In the genomic region with DNA sequence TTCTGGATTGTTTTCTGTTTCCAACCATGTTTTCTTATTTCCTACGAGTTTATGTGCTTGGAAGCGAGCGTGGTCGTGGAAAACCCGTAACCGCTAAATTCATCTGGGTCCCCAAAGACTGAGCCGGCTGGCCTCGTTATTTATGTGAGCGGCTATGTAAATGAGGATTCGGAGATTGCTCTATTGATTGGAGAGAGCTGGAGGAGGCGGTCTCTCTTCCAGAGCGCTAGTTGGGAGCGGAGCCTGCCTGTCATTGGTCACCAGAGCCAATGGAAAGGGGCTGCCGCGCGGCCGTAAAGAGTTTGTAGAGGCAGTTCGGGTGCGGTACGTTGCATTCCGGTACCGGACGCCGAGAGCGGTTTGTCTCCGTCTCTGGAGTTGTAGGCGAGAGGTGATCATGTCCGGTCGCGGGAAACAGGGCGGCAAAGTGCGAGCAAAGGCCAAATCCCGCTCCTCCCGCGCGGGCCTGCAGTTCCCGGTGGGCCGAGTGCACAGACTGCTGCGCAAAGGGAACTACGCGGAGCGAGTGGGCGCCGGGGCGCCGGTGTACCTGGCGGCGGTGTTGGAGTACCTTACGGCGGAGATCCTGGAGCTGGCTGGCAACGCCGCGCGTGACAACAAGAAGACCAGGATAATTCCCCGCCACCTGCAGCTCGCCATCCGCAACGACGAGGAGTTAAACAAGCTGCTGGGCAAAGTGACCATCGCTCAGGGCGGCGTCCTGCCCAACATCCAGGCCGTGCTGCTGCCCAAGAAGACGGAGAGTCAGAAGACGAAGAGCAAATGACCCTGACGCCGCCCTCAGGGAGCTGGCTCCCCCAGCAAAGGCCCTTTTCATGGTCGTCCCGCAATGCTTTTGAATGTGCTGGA, we compare ENCODE assay signal across 1 cellular context.
TF ChIP-seq lines count a peak whose summit lies in the region.

No MANE protein-coding gene starts in this region.

TF ChIP-seq in A549, 52 proteins besides CTCF, POLR2A, EP300 and RAD21 (continued from another document):
- peak; percentile 46; the same call in 1 of the 2 replicates for TF ChIP-seq REST (IDR thresholded peaks at IDR 0.05)
- no peak for TF ChIP-seq FOSL2 (IDR thresholded peaks at IDR 0.05)
- no peak for TF ChIP-seq FOSL2 (CRISPR knock-in tag; IDR thresholded peaks at IDR 0.05)
- TF ChIP-seq, protein P1, sequence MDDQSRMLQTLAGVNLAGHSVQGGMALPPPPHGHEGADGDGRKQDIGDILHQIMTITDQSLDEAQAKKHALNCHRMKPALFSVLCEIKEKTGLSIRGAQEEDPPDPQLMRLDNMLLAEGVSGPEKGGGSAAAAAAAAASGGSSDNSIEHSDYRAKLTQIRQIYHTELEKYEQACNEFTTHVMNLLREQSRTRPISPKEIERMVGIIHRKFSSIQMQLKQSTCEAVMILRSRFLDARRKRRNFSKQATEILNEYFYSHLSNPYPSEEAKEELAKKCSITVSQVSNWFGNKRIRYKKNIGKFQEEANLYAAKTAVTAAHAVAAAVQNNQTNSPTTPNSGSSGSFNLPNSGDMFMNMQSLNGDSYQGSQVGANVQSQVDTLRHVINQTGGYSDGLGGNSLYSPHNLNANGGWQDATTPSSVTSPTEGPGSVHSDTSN (IDR thresholded peaks at IDR 0.05), result peak; percentile 100
- TF ChIP-seq RARB (CRISPR knock-in tag; IDR thresholded peaks at IDR 0.05), result no peak
- TF ChIP-seq SMC3 (IDR thresholded peaks at IDR 0.05), result no peak
- TF ChIP-seq KDM1A (IDR thresholded peaks at IDR 0.05; ENCODE audit: low read depth), result no peak
- TF ChIP-seq ZNF302 (CRISPR knock-in tag; IDR thresholded peaks at IDR 0.05), result no peak
- peak; percentile 42; the same call in 1 of the 2 replicates for TF ChIP-seq GATA3 (IDR thresholded peaks at IDR 0.05; ENCODE audit: borderline replicate concordance)
- 0 out of 3 replicates have a peak, but pooled peaks have one; percentile 73 for TF ChIP-seq BCL3 (IDR thresholded peaks at IDR 0.05)
- no peak for TF ChIP-seq CBX8 (IDR thresholded peaks at IDR 0.05)
- TF ChIP-seq NR3C1 (IDR thresholded peaks at IDR 0.05), result no peak
- no peak for TF ChIP-seq ZFP36 (IDR thresholded peaks at IDR 0.05; ENCODE audit: borderline replicate concordance, partially characterized antibody)
